Comparison of ENCODE assay signal across 8 cellular contexts in the genomic region with DNA sequence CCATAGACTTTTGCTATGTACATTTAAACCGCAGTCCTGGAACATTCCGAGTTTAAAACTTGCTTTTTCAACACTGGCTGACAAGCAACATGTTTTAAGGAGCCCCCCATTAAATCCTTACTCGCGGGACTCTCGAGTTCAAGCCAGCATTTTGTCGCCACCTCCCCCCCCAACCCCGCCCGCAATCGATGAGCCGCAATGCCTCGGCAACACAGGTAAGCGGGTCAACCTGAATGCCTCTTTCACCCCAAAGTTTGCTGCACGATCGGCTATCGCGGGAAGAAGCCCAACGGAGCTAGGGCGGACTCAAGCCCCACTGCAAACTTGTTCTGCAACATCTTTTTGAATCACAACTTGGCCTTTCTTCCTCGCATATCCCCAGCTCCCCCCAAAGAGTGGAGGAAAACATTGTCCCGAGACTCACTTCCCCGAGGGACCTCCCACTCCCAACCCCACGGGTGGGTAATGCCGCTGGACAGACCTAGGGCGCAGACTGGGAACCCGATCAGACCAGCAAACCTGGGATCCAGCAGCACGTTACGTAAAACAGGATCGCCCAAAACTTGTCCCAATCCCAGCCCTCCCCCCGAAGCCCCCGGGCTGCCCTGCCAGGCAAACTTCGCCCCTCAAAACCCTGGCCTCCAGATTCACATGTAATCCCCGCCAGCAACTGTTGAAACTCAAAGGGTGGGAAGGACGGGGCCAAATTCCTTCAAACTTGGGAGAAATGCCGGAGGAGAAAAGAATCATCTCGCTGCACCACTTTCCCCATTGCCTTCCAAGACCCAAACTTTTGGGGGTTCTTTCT. TPM values are rescaled to one million over a fixed set of nuclear protein-coding genes. Genes with fewer than 3 reads are reported as not detected.
DNase-seq lines count a peak whose midpoint lies in the region; ATAC-seq lines count a peak whose summit lies in the region.

No MANE protein-coding gene starts in this region.

- DNase-seq in activated CD4-positive, alpha-beta T cell treated with anti-CD3 and anti-CD28 coated beads, Interleukin-2, amount 50 U/mL, for 1 hour = peak; percentile 37
- DNase-seq in activated CD4-positive, alpha-beta T cell treated with anti-CD3 and anti-CD28 coated beads, Interleukin-2, amount 50 U/mL, for 4 hours = no peak
- DNase-seq in activated CD4-positive, alpha-beta memory T cell treated with anti-CD3 and anti-CD28 coated beads, Interleukin-2, amount 10 ng/mL, durations not matched to agents 7 days and 5 days = peak; percentile 58
- DNase-seq in glomerular visceral epithelial cell (ENCODE audit: extremely low spot score) = peak; percentile 44

- H3K27ac Mint-ChIP-seq in activated CD4-positive, alpha-beta memory T cell treated with anti-CD3 and anti-CD28 coated beads, Interleukin-2, amount 10 ng/mL, durations not matched to agents 7 days and 5 days = peak overlapping the region; percentile 100

- peaks cover 5% of the 10 kb centered on the region for H3K4me1 ChIP-seq in rectal smooth muscle tissue (ENCODE audit: control insufficient read depth, insufficient read depth, low read length)

- peak overlapping the region; percentile 92 for H3K4me3 ChIP-seq in rectal smooth muscle tissue (ENCODE audit: low read length)

- peak overlapping the region; percentile 92 for H3K4me3 Mint-ChIP-seq in activated CD4-positive, alpha-beta memory T cell treated with anti-CD3 and anti-CD28 coated beads, Interleukin-2, amount 10 ng/mL, durations not matched to agents 7 days and 5 days

- H3K27me3 Mint-ChIP-seq in activated CD4-positive, alpha-beta memory T cell treated with anti-CD3 and anti-CD28 coated beads, Interleukin-2, amount 10 ng/mL, durations not matched to agents 7 days and 5 days = no peaks in the 10 kb centered on the region

- no peaks in the 10 kb centered on the region for H3K9me3 Mint-ChIP-seq in activated CD4-positive, alpha-beta memory T cell treated with anti-CD3 and anti-CD28 coated beads, Interleukin-2, amount 10 ng/mL, durations not matched to agents 7 days and 5 days

- ATAC-seq in HG03097 (IDR thresholded peaks at IDR 0.05; ENCODE audit: low FRiP score, unreplicated experiment) (no peak), GM21723 (IDR thresholded peaks at IDR 0.05; ENCODE audit: unreplicated experiment) (no peak), GM19397 (IDR thresholded peaks at IDR 0.05; ENCODE audit: unreplicated experiment) (no peak)

- peak overlapping the region; percentile 98 for H3K9ac ChIP-seq in rectal smooth muscle tissue (ENCODE audit: low read length)

- CTCF ChIA-PET in activated CD4-positive, alpha-beta memory T cell treated with anti-CD3 and anti-CD28 coated beads, Interleukin-2, amount 10 ng/mL, durations not matched to agents 7 days and 5 days (lab: Charles Lee) = interaction anchor here (0.7 to 7.1 kb wide), 8 partner anchors 11 to 911 kb away, joined by 3 to 178 read pairs (median 4); no protein-coding TSS in a partner anchor

- POLR2A ChIA-PET in activated CD4-positive, alpha-beta memory T cell treated with anti-CD3 and anti-CD28 coated beads, Interleukin-2, amount 10 ng/mL, durations not matched to agents 7 days and 5 days (lab: Charles Lee) = interaction anchor here (0.6 to 12.6 kb wide), 23 partner anchors 10 to 1097 kb away, joined by 3 to 496 read pairs (median 5); a partner anchor contains a TSS

- peak overlapping the region; percentile 100 for H3K27ac ChIP-seq in rectal smooth muscle tissue (ENCODE audit: low read depth, low read length)

- H3K36me3 ChIP-seq in rectal smooth muscle tissue (ENCODE audit: control insufficient read depth, insufficient read depth, low read length) = peaks cover 37% of the 10 kb centered on the region

- H3K27me3 ChIP-seq in rectal smooth muscle tissue (ENCODE audit: control insufficient read depth, insufficient read depth, low read length) = no peaks in the 10 kb centered on the region

- H3K36me3 Mint-ChIP-seq in activated CD4-positive, alpha-beta memory T cell treated with anti-CD3 and anti-CD28 coated beads, Interleukin-2, amount 10 ng/mL, durations not matched to agents 7 days and 5 days (ENCODE audit: low read depth) = peaks cover 68% of the 10 kb centered on the region

- H3K4me1 Mint-ChIP-seq in activated CD4-positive, alpha-beta memory T cell treated with anti-CD3 and anti-CD28 coated beads, Interleukin-2, amount 10 ng/mL, durations not matched to agents 7 days and 5 days = peaks cover 52% of the 10 kb centered on the region

RNA-seq across cellular contexts. Expression of a gene that starts 0.6 kb away (rescaled TPM):
- 100 to 1,000 TPM in 1 of 2 experiments, 10 to 100 TPM in 1; 96.1 to 103 TPM for total RNA-seq in activated CD4-positive, alpha-beta memory T cell treated with anti-CD3 and anti-CD28 coated beads, Interleukin-2, amount 10 ng/mL, durations not matched to agents 7 days and 5 days

Comparison
In these comparisons a context has a peak if more than half of its experiments do, and no peak if none do; other contexts are left out.
1. DNase-seq: peak in activated CD4-positive, alpha-beta T cell treated with anti-CD3 and anti-CD28 coated beads, Interleukin-2, amount 50 U/mL, for 1 hour (single experiment), activated CD4-positive, alpha-beta memory T cell treated with anti-CD3 and anti-CD28 coated beads, Interleukin-2, amount 10 ng/mL, durations not matched to agents 7 days and 5 days (single experiment) and glomerular visceral epithelial cell (single experiment); none in activated CD4-positive, alpha-beta T cell treated with anti-CD3 and anti-CD28 coated beads, Interleukin-2, amount 50 U/mL, for 4 hours (0 of 2).